ENCODE assay signal across 2 cellular contexts in the genomic region with DNA sequence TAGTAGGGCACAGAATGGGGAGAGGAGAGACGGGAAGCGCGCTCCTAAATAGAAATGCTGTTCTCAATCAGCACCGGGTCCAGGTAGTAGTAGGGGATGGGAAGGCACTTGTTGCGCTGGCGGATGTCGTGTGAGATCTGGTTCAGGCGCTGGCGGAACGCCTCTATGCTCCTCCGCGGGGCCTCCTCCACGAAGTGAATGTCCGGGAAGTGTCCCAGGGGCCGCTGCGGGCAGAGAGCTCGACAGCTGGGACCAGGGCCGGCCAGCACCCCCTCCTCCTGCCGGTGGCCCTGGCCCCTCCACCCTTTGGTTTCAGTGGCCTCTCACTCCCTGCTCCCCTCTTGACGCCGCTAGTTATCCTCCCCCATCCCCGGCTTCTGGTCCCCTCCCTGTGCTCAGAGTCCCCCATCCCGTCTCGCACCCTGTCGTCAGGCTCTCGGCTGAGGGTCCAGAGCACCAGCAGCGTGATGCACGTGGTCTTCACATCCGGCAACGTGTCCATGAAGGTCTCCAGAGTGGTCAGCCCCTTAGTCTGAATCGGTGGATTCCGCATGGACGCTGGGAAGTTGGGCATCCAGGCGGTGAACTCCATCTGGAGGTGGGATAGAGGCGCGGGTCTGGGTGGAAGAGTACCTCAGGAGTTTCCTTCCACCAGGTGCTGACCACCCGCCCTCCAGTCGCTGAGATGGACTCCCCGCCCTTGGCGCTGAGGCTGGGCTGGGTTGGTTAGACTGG.
TF ChIP-seq lines count a peak whose summit lies in the region.

No MANE protein-coding gene starts in this region.

TF ChIP-seq in A549, 52 proteins besides CTCF, POLR2A, EP300 and RAD21:
- TF ChIP-seq ZFP36 (IDR thresholded peaks at IDR 0.05; ENCODE audit: borderline replicate concordance, partially characterized antibody) (no peak), CBX2 (IDR thresholded peaks at IDR 0.05; ENCODE audit: borderline replicate concordance, low read depth) (no peak), SMC3 (IDR thresholded peaks at IDR 0.05) (no peak), FOSB (CRISPR knock-in tag; IDR thresholded peaks at IDR 0.05) (no peak), KDM5A (IDR thresholded peaks at IDR 0.05) (no peak), HES2 (IDR thresholded peaks at IDR 0.05) (no peak), CEBPB (IDR thresholded peaks at IDR 0.05) (no peak), NPAS2 (CRISPR knock-in tag; IDR thresholded peaks at IDR 0.05; ENCODE audit: borderline replicate concordance) (no peak), PHF8 (IDR thresholded peaks at IDR 0.05; ENCODE audit: borderline replicate concordance, low read depth) (no peak), ZC3H11A (IDR thresholded peaks at IDR 0.05) (no peak)
- TF ChIP-seq, protein P1, sequence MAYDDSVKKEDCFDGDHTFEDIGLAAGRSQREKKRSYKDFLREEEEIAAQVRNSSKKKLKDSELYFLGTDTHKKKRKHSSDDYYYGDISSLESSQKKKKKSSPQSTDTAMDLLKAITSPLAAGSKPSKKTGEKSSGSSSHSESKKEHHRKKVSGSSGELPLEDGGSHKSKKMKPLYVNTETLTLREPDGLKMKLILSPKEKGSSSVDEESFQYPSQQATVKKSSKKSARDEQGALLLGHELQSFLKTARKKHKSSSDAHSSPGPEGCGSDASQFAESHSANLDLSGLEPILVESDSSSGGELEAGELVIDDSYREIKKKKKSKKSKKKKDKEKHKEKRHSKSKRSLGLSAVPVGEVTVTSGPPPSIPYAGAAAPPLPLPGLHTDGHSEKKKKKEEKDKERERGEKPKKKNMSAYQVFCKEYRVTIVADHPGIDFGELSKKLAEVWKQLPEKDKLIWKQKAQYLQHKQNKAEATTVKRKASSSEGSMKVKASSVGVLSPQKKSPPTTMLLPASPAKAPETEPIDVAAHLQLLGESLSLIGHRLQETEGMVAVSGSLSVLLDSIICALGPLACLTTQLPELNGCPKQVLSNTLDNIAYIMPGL (CRISPR knock-in tag; IDR thresholded peaks at IDR 0.05; ENCODE audit: borderline replicate concordance) = no peak
- TF ChIP-seq, protein P2, sequence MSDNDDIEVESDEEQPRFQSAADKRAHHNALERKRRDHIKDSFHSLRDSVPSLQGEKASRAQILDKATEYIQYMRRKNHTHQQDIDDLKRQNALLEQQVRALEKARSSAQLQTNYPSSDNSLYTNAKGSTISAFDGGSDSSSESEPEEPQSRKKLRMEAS (IDR thresholded peaks at IDR 0.05) = no peak

TF ChIP-seq in GM12878, 131 proteins besides CTCF, POLR2A, EP300 and RAD21:
- TF ChIP-seq, protein P3, sequence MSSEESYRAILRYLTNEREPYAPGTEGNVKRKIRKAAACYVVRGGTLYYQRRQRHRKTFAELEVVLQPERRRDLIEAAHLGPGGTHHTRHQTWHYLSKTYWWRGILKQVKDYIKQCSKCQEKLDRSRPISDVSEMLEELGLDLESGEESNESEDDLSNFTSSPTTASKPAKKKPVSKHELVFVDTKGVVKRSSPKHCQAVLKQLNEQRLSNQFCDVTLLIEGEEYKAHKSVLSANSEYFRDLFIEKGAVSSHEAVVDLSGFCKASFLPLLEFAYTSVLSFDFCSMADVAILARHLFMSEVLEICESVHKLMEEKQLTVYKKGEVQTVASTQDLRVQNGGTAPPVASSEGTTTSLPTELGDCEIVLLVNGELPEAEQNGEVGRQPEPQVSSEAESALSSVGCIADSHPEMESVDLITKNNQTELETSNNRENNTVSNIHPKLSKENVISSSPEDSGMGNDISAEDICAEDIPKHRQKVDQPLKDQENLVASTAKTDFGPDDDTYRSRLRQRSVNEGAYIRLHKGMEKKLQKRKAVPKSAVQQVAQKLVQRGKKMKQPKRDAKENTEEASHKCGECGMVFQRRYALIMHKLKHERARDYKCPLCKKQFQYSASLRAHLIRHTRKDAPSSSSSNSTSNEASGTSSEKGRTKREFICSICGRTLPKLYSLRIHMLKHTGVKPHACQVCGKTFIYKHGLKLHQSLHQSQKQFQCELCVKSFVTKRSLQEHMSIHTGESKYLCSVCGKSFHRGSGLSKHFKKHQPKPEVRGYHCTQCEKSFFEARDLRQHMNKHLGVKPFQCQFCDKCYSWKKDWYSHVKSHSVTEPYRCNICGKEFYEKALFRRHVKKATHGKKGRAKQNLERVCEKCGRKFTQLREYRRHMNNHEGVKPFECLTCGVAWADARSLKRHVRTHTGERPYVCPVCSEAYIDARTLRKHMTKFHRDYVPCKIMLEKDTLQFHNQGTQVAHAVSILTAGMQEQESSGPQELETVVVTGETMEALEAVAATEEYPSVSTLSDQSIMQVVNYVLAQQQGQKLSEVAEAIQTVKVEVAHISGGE (CRISPR knock-in tag; IDR thresholded peaks at IDR 0.05) = no peak
- no peak for TF ChIP-seq YY1 (IDR thresholded peaks at IDR 0.05; ENCODE audit: low read depth, low read length)
- no peak for TF ChIP-seq SRF (IDR thresholded peaks at IDR 0.05; ENCODE audit: low read depth in 2 of 2, low read length in 2 of 2)
- no peak for TF ChIP-seq SMAD1 (IDR thresholded peaks at IDR 0.05; ENCODE audit: low read depth, partially characterized antibody)
- no peak for TF ChIP-seq CBFB (IDR thresholded peaks at IDR 0.05; ENCODE audit: low read depth)
- TF ChIP-seq, protein P4, sequence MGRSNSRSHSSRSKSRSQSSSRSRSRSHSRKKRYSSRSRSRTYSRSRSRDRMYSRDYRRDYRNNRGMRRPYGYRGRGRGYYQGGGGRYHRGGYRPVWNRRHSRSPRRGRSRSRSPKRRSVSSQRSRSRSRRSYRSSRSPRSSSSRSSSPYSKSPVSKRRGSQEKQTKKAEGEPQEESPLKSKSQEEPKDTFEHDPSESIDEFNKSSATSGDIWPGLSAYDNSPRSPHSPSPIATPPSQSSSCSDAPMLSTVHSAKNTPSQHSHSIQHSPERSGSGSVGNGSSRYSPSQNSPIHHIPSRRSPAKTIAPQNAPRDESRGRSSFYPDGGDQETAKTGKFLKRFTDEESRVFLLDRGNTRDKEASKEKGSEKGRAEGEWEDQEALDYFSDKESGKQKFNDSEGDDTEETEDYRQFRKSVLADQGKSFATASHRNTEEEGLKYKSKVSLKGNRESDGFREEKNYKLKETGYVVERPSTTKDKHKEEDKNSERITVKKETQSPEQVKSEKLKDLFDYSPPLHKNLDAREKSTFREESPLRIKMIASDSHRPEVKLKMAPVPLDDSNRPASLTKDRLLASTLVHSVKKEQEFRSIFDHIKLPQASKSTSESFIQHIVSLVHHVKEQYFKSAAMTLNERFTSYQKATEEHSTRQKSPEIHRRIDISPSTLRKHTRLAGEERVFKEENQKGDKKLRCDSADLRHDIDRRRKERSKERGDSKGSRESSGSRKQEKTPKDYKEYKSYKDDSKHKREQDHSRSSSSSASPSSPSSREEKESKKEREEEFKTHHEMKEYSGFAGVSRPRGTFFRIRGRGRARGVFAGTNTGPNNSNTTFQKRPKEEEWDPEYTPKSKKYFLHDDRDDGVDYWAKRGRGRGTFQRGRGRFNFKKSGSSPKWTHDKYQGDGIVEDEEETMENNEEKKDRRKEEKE (IDR thresholded peaks at IDR 0.05) = no peak
- TF ChIP-seq NR2F1 (conservative IDR thresholded peaks at IDR 0.05) = no peak
- TF ChIP-seq BRCA1 (IDR thresholded peaks at IDR 0.05; ENCODE audit: low read depth, low read length) = no peak
- TF ChIP-seq ZNF687 (IDR thresholded peaks at IDR 0.05) = no peak
- TF ChIP-seq ATF3 (IDR thresholded peaks at IDR 0.05; ENCODE audit: borderline replicate concordance, extremely low read depth, low read depth, low read length) = no peak
- no peak for TF ChIP-seq USF1 (IDR thresholded peaks at IDR 0.05; ENCODE audit: borderline replicate concordance, extremely low read length, insufficient read depth, low read depth, low read length)
- no peak for TF ChIP-seq IKZF1 (conservative IDR thresholded peaks at IDR 0.05)
- TF ChIP-seq MEF2A (IDR thresholded peaks at IDR 0.05; ENCODE audit: insufficient read depth, low read depth, low read length) = no peak
- TF ChIP-seq SMAD5 (IDR thresholded peaks at IDR 0.05; ENCODE audit: low read depth) = no peak
- TF ChIP-seq KAT2A (conservative IDR thresholded peaks at IDR 0.05; ENCODE audit: control insufficient read depth, low read depth, low read length) = no peak
- TF ChIP-seq HDGF (IDR thresholded peaks at IDR 0.05) = no peak
- no peak for TF ChIP-seq POLR2AphosphoS5 (IDR thresholded peaks at IDR 0.05; ENCODE audit: low read length)
- no peak for TF ChIP-seq ASH2L (IDR thresholded peaks at IDR 0.05; ENCODE audit: borderline replicate concordance, low read depth)
- no peak for TF ChIP-seq PAX5 (IDR thresholded peaks at IDR 0.05; ENCODE audit: borderline replicate concordance, low read depth, low read length)
- TF ChIP-seq, protein P5, sequence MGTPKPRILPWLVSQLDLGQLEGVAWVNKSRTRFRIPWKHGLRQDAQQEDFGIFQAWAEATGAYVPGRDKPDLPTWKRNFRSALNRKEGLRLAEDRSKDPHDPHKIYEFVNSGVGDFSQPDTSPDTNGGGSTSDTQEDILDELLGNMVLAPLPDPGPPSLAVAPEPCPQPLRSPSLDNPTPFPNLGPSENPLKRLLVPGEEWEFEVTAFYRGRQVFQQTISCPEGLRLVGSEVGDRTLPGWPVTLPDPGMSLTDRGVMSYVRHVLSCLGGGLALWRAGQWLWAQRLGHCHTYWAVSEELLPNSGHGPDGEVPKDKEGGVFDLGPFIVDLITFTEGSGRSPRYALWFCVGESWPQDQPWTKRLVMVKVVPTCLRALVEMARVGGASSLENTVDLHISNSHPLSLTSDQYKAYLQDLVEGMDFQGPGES (IDR thresholded peaks at IDR 0.05) = no peak
TF ChIP-seq in GM12878: peak in this region for 0.
